Comparison of ENCODE assay signal across 9 cellular contexts in the genomic region with DNA sequence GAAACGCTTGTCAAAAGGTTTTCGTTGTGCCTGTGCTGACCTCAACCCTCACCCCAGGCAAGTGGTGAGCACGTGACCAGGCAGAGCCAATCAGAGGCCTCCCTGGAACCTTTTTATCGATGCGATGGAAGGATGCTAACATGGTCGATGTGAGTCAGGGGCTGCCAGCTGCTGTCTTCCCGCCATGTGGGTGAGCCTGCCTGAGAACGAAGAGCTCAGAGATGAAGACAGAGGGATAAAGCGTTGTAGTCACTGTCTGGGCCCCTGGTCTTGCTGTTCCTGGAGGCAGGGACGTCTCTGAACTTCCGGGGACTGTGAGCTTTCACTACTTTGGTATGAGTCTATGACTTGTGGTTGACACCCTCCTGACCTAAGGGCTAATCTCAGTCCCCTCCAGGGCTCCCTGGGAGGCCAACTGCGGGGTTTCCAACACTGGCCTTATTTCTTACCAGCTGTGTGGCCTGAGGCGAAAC. TPM values are rescaled to one million over a fixed set of nuclear protein-coding genes. Genes with fewer than 3 reads are reported as not detected.
A peak's percentile ranks its signal among the peaks of the same experiment; 100 is the strongest.
DNase-seq lines count a peak whose midpoint lies in the region; ATAC-seq and TF ChIP-seq lines count a peak whose summit lies in the region.
"Had no signal": no experiment of that assay in that cellular context is flagged by ENCODE, and none has a peak within 500 bp of the region (broad histone marks: within the 10 kb centered on the region; RNA-seq: fewer than 3 reads in every experiment).

No MANE protein-coding gene starts in this region.

- ATAC-seq in activated CD4-positive, CD25-positive, alpha-beta regulatory T cell treated with anti-CD3 and anti-CD28 coated beads, Interleukin-2, amount 50 U/mL, for 24 hours = peak; percentile 70 to 71
- no peak for ATAC-seq in GM19324 (IDR thresholded peaks at IDR 0.05; ENCODE audit: low FRiP score, unreplicated experiment)
- ATAC-seq: Panc1 had no signal

- intact Hi-C loops in sigmoid colon (cut with DNase I) = no loop called here
- intact Hi-C loops in ovary (cut with DNase I) = no loop called here

- H3K4me3 ChIP-seq in sigmoid colon = no peak overlapping the region
- H3K4me3 ChIP-seq in ovary = no peak overlapping the region

- H3K27ac ChIP-seq in sigmoid colon (peak overlapping the region in 3 of 4 donors; percentile 43 to 69 (median 56)), ovary (no peak overlapping the region)

- H3K9me3 ChIP-seq in sigmoid colon (peaks cover 0 to 4% (median 3%) of the 10 kb centered on the region in 4 donors), ovary (no peaks in the 10 kb centered on the region)

- H3K36me3 ChIP-seq in sigmoid colon (peaks cover 0 to 11% (median 7%) of the 10 kb centered on the region in 4 donors), ovary (no peaks in the 10 kb centered on the region)

- H3K27me3 ChIP-seq in sigmoid colon (no peaks in the 10 kb centered on the region), ovary (no peaks in the 10 kb centered on the region)

- TF ChIP-seq EP300 in sigmoid colon (IDR thresholded peaks at IDR 0.05) (no peak), ovary (IDR thresholded peaks at IDR 0.05) (no peak)

- TF ChIP-seq CTCF in sigmoid colon (IDR thresholded peaks at IDR 0.05) (no peak), ovary (IDR thresholded peaks at IDR 0.05) (no peak)

- DNase-seq in ELF-1 (ENCODE audit: low read depth, low spot score) (peak; percentile 93), sigmoid colon (no peak), ovary (no peak), putamen (ENCODE audit: low spot score) (no peak), COLO668 (lab: John Stamatoyannopoulos, UW; ENCODE audit: unreplicated experiment) (no peak)
- DNase-seq in central memory CD4-positive, alpha-beta T cell = peak; percentile 57

- WGBS in sigmoid colon, 2 donors = 72 to 88% methylated on average over 13 of the region's 13 CpGs
- 70 to 75% (median 72%) methylated on average over 13 of the region's 13 CpGs for WGBS in ovary, 3 donors

- peaks cover 0 to 39% (median 35%) of the 10 kb centered on the region in 4 donors for H3K4me1 ChIP-seq in sigmoid colon
- peaks cover 5% of the 10 kb centered on the region for H3K4me1 ChIP-seq in ovary (ENCODE audit: insufficient read depth)

- TF ChIP-seq POLR2A in sigmoid colon (IDR thresholded peaks at IDR 0.05) (no peak), ovary (IDR thresholded peaks at IDR 0.05) (no peak)

RNA-seq across cellular contexts. Expression of gene DNMT3A, which starts 18.6 kb away (rescaled TPM):
- total RNA-seq in sigmoid colon (10 to 100 TPM; 16.4 to 30.2 (median 18.3) TPM), ovary (10 to 100 TPM; 14.3 to 72.7 (median 47.4) TPM)
- polyA plus RNA-seq in sigmoid colon (10 to 100 TPM in 1 of 3 donors, 1 to 10 TPM in 2; 4.4 to 21.1 (median 4.8) TPM), ovary (10 to 100 TPM; 11.3 to 17.3 TPM)

Comparison
In these comparisons a context has a peak if more than half of its experiments do, and no peak if none do; other contexts are left out.
1. DNase-seq: peak in ELF-1 (single experiment) and central memory CD4-positive, alpha-beta T cell (single experiment); none in sigmoid colon (single experiment), ovary (0 of 5), putamen (single experiment) and COLO668 (single experiment).
2. H3K27ac ChIP-seq: peak in sigmoid colon (3 of 4); none in ovary (0 of 2).